16 cellular contexts compared by ENCODE assay signal in the genomic region with DNA sequence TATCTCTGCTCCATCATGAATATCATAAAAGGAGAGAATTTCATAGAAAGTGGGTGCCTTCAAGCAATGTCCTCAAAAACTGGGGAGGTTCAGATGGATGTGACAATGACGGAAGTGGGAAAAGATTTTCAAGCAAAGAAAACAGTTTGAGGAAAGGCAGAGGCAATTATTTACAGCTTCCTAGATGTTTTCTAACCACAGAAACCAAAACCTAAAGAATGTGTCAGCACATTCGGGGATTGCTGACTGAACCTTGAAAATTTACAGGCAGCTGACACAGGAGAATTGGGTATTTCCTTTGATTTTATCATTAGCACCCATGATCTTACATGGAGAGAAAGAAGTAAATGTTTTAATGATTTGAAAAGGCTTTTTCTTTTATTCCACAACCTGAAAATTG.
DNase-seq lines count a peak whose midpoint lies in the region; FAIRE-seq and TF ChIP-seq lines count a peak whose summit lies in the region.
"Had no signal": no experiment of that assay in that cellular context is flagged by ENCODE, and none has a peak within 500 bp of the region (broad histone marks: within the 10 kb centered on the region; RNA-seq: fewer than 3 reads in every experiment).

No MANE protein-coding gene starts in this region.

- TF ChIP-seq CTCF in bronchial epithelial cell (IDR thresholded peaks at IDR 0.05; ENCODE audit: insufficient read depth, low read length, severe bottlenecking) = no peak
- TF ChIP-seq CTCF in left ventricle myocardium inferior (IDR thresholded peaks at IDR 0.05; ENCODE audit: borderline replicate concordance) = no peak
- no peak for TF ChIP-seq CTCF in GM10266 (IDR thresholded peaks at IDR 0.05; ENCODE audit: control insufficient read depth, insufficient read depth, low read depth, missing control alignments)

- no peaks in the 10 kb centered on the region for H3K9me3 ChIP-seq in left ventricle myocardium inferior (replicated peaks)
- H3K9me3 ChIP-seq: ascending aorta, BLaER1, colonic mucosa, gastroesophageal sphincter, prostate gland had no signal

- no peaks in the 10 kb centered on the region for H3K27me3 ChIP-seq in bronchial epithelial cell (ENCODE audit: control insufficient read depth, insufficient read depth, low read length)
- H3K27me3 ChIP-seq in left ventricle myocardium inferior (ENCODE audit: low read depth) = peaks cover 7% of the 10 kb centered on the region
- H3K27me3 ChIP-seq: ascending aorta, BLaER1, colonic mucosa, gastroesophageal sphincter had no signal

- no peaks in the 10 kb centered on the region for H3K4me1 ChIP-seq in left ventricle myocardium inferior
- H3K4me1 ChIP-seq: ascending aorta, BLaER1, colonic mucosa, gastroesophageal sphincter, prostate gland had no signal

- no peak for FAIRE-seq in bronchial epithelial cell (lab: Jason Lieb, UNC)

- intact Hi-C loops in left ventricle myocardium inferior (cut with micrococcal nuclease) = no loop called here

- H3K36me3 ChIP-seq in bronchial epithelial cell (ENCODE audit: control insufficient read depth, insufficient read depth, low read length) (no peaks in the 10 kb centered on the region), left ventricle myocardium inferior (no peaks in the 10 kb centered on the region)
- H3K36me3 ChIP-seq: ascending aorta, BLaER1, colonic mucosa, gastroesophageal sphincter, prostate gland had no signal

- DNase-seq in GM03348 (ENCODE audit: low spot score) (peak; percentile 39), M059J (ENCODE audit: low read depth) (peak; percentile 71), bronchial epithelial cell (ENCODE audit: low read depth) (peak; percentile 42), myocyte (ENCODE audit: low read depth) (peak; percentile 22), activated gamma-delta T cell treated with Interleukin-2 at 50 U/mL for 16 hours (no peak), left ventricle myocardium inferior (no peak), GM10266 (ENCODE audit: extremely low spot score) (no peak)
- DNase-seq: activated naive CD4-positive, alpha-beta T cell treated with Interleukin-2 at 50 U/mL for 16 hours; colonic mucosa; NCI-H1048; RPMI8226; stimulated activated CD4-positive, alpha-beta T cell treated with anti-CD3 and anti-CD28 coated beads, Interleukin-12 subunit alpha, Interleukin-12 subunit beta, amount 100 ng/mL, for 4 hours had no signal

- H3K4me3 ChIP-seq in bronchial epithelial cell (ENCODE audit: low read depth, low read length) (no peak overlapping the region), left ventricle myocardium inferior (no peak overlapping the region)
- H3K4me3 ChIP-seq: ascending aorta, BLaER1, colonic mucosa, gastroesophageal sphincter, prostate gland had no signal

- no peak overlapping the region for H3K27ac ChIP-seq in left ventricle myocardium inferior (replicated peaks)
- H3K27ac ChIP-seq: ascending aorta, BLaER1, colonic mucosa, gastroesophageal sphincter, prostate gland had no signal

Comparison
In these comparisons a context has a peak if more than half of its experiments do, and no peak if none do; other contexts are left out.
1. DNase-seq: peak in GM03348 (single experiment), M059J (single experiment), bronchial epithelial cell (single experiment) and myocyte (single experiment); none in activated gamma-delta T cell treated with Interleukin-2 at 50 U/mL for 16 hours (single experiment), left ventricle myocardium inferior (single experiment) and GM10266 (single experiment).